9 cellular contexts compared by ENCODE assay signal in the genomic region with DNA sequence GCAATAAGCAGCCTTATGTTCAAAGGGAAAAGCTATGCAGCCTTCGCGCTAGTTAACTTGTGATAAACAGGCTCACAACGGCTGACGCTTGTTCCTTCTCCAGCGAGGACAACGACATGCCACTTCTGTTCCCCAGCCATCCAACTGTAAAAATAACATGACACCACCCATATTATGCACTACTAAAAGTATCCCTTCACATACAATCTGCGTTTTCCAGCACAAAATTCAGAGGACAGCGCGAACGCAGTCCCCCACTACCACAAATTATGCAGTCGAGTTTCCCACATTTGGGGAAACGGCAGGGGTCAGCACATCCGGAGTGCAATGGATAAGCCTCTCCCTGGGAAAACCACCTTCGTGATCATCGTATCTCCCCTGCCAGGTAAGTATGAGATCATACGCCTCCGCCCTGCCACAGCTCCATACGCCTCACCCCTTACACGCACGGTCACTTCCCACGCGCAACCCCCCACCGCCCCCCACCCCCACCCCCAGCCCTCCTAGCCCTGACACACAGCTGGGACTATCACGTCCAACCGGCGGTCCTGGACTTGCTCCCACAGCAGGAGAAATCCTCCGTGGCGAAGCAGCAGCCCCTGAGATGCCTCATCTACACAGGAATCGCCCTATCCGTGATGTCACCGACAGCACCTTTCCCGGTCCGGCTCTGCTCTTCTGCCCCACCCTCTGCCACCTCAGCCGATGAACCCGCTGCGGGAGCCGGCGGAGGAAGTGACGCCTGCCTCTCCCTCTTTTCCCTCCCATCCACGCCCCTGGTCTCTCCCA.
DNase-seq lines count a peak whose midpoint lies in the region; ATAC-seq and TF ChIP-seq lines count a peak whose summit lies in the region.
"Had no signal": no experiment of that assay in that cellular context is flagged by ENCODE, and none has a peak within 500 bp of the region (broad histone marks: within the 10 kb centered on the region; RNA-seq: fewer than 3 reads in every experiment).

No MANE protein-coding gene starts in this region.

- no peak for TF ChIP-seq POLR2A in heart left ventricle (IDR thresholded peaks at IDR 0.05)

- DNase-seq in cardiac muscle cell (ENCODE audit: low read depth in 1 of 2, low spot score in 1 of 2) = peak; percentile 31 to 58
- no peak for DNase-seq in heart left ventricle
- DNase-seq in mammary epithelial cell = peak; percentile 64
- DNase-seq in OCI-LY7 (ENCODE audit: low spot score) = no peak
- DNase-seq in NK-92 (lab: John Stamatoyannopoulos, UW; ENCODE audit: unreplicated experiment) = no peak
- no peak for DNase-seq in MV-4-11 (lab: John Stamatoyannopoulos, UW)

- TF ChIP-seq CTCF in cardiac muscle cell (IDR thresholded peaks at IDR 0.05; ENCODE audit: low read depth, low read length) = no peak
- TF ChIP-seq CTCF in heart left ventricle (IDR thresholded peaks at IDR 0.05) = no peak
- no peak for TF ChIP-seq CTCF in mammary epithelial cell (conservative IDR thresholded peaks at IDR 0.05 in 1 of 2, IDR thresholded peaks at IDR 0.05 in 1 of 2; ENCODE audit: extremely low read depth in 1 of 2, insufficient read depth in 1 of 2, low read depth in 1 of 2, low read length in 2 of 2)
- no peak for TF ChIP-seq CTCF in OCI-LY7 (conservative IDR thresholded peaks at IDR 0.05; ENCODE audit: low read length)

- 5 to 13% (median 6%) methylated on average over 31 to 40 of the region's 40 CpGs for WGBS in heart left ventricle, 4 donors
- WGBS in mammary epithelial cell (ENCODE audit: low coverage, missing lambda C conversion rate) = 44% methylated on average over 22 of the region's 40 CpGs

- H3K27me3 ChIP-seq in cardiac muscle cell (peaks cover 49% of the 10 kb centered on the region), heart left ventricle (peaks cover 13 to 65% (median 35%) of the 10 kb centered on the region in 9 donors), mammary epithelial cell (ENCODE audit: insufficient read depth, low read length) (no peaks in the 10 kb centered on the region), mucosa of rectum (ENCODE audit: control insufficient read depth in 2 of 2, insufficient read depth in 2 of 2, low read length in 2 of 2) (peaks cover 4 to 6% of the 10 kb centered on the region in 2 donors)
- H3K27me3 ChIP-seq: BLaER1 had no signal

- H3K27ac ChIP-seq in cardiac muscle cell (no peak overlapping the region), heart left ventricle (no peak overlapping the region), mammary epithelial cell (ENCODE audit: insufficient read depth, low read depth, low read length) (peak overlapping the region; percentile 42), mucosa of rectum (ENCODE audit: low read depth in 2 of 2, low read length in 2 of 2) (peak overlapping the region; percentile 59 to 64), OCI-LY7 (ENCODE audit: low read depth, low read length, poor library complexity, severe bottlenecking) (no peak overlapping the region)
- H3K27ac ChIP-seq: BLaER1 had no signal

- H2AFZ ChIP-seq in mammary epithelial cell (ENCODE audit: low read depth, low read length) (peak overlapping the region; percentile 54), OCI-LY7 (ENCODE audit: low read length) (no peak overlapping the region)

- CTCF ChIA-PET in mammary epithelial cell (lab: Charles Lee; ENCODE audit: low non-redundant PET) (no interaction called here), OCI-LY7 (lab: Charles Lee; ENCODE audit: unreplicated experiment) (no interaction called here)

- H4K20me1 ChIP-seq in mammary epithelial cell (ENCODE audit: insufficient read depth, low read length) (no peaks in the 10 kb centered on the region), OCI-LY7 (ENCODE audit: insufficient read depth, low read length) (no peaks in the 10 kb centered on the region)
- H4K20me1 ChIP-seq: BLaER1 had no signal

- H3K9me3 ChIP-seq in cardiac muscle cell (ENCODE audit: low read depth) = no peaks in the 10 kb centered on the region
- no peaks in the 10 kb centered on the region for H3K9me3 ChIP-seq in heart left ventricle
- no peaks in the 10 kb centered on the region for H3K9me3 ChIP-seq in mammary epithelial cell (replicated peaks; ENCODE audit: insufficient read depth, low read length)
- H3K9me3 ChIP-seq in mucosa of rectum (ENCODE audit: control insufficient read depth in 2 of 2, low read length in 2 of 2) = no peaks in the 10 kb centered on the region
- no peaks in the 10 kb centered on the region for H3K9me3 ChIP-seq in OCI-LY7 (ENCODE audit: low read length)
- H3K9me3 ChIP-seq: BLaER1 had no signal

- peak overlapping the region; percentile 12 for H3K4me3 ChIP-seq in cardiac muscle cell
- H3K4me3 ChIP-seq in heart left ventricle = peak overlapping the region in 2 of 12 donors; percentile 13 to 29
- H3K4me3 ChIP-seq in mammary epithelial cell (replicated peaks in 1 of 3; ENCODE audit: insufficient read depth in 1 of 3, low read depth in 2 of 3, low read length in 3 of 3) = peak overlapping the region in 1 of 3 experiments; percentile 5
- peak overlapping the region; percentile 57 to 60 for H3K4me3 ChIP-seq in mucosa of rectum (ENCODE audit: low read length in 2 of 2)
- H3K4me3 ChIP-seq in OCI-LY7 (ENCODE audit: low read depth, low read length, poor library complexity, severe bottlenecking) = no peak overlapping the region
- H3K4me3 ChIP-seq: BLaER1 had no signal

- POLR2A ChIA-PET in OCI-LY7 (lab: Charles Lee) = no interaction called here

- in situ Hi-C loops in mammary epithelial cell (cut with MboI; ENCODE audit: low sequenced_read_pairs in 2 of 2) = no loop called here

- ATAC-seq in heart left ventricle = no peak
- no peak for ATAC-seq in HG03108 (IDR thresholded peaks at IDR 0.05; ENCODE audit: unreplicated experiment)

- BruUV-seq in mammary epithelial cell (replicated peaks; lab: Mats Ljungman, UMichigan) (TSS peak; percentile 98), OCI-LY7 (replicated peaks; lab: Mats Ljungman, UMichigan) (no TSS peak)

- peak overlapping the region; percentile 55 for H3K4me2 ChIP-seq in mammary epithelial cell (ENCODE audit: insufficient read depth, low read depth, low read length)
- H3K4me2 ChIP-seq in OCI-LY7 (ENCODE audit: low read length) = no peak overlapping the region
- H3K4me2 ChIP-seq: BLaER1 had no signal

- peaks cover 6% of the 10 kb centered on the region for H3K4me1 ChIP-seq in cardiac muscle cell (ENCODE audit: low read depth)
- peaks cover 0 to 17% (median 7%) of the 10 kb centered on the region in 12 donors for H3K4me1 ChIP-seq in heart left ventricle
- H3K4me1 ChIP-seq in mammary epithelial cell (ENCODE audit: insufficient read depth, low read length) = peaks cover 20% of the 10 kb centered on the region
- peaks cover 6 to 8% of the 10 kb centered on the region in 2 donors for H3K4me1 ChIP-seq in mucosa of rectum (ENCODE audit: control insufficient read depth in 2 of 2, insufficient read depth in 2 of 2, low read length in 2 of 2)
- H3K4me1 ChIP-seq in OCI-LY7 (ENCODE audit: insufficient read depth, low read length, poor library complexity, severe bottlenecking) = no peaks in the 10 kb centered on the region
- H3K4me1 ChIP-seq: BLaER1 had no signal

- no peaks in the 10 kb centered on the region for H3K79me2 ChIP-seq in mammary epithelial cell (ENCODE audit: insufficient read depth, low read length)
- no peaks in the 10 kb centered on the region for H3K79me2 ChIP-seq in OCI-LY7 (ENCODE audit: insufficient read depth, low read depth, low read length)

- intact Hi-C loops in heart left ventricle (cut with DNase I) = no loop called here
- intact Hi-C loops in mammary epithelial cell (cut with micrococcal nuclease) = no loop called here
- intact Hi-C loops in OCI-LY7 (cut with micrococcal nuclease; ENCODE audit: unreplicated experiment) = no loop called here

- no peaks in the 10 kb centered on the region for H3K36me3 ChIP-seq in cardiac muscle cell
- H3K36me3 ChIP-seq in heart left ventricle = no peaks in the 10 kb centered on the region
- no peaks in the 10 kb centered on the region for H3K36me3 ChIP-seq in mammary epithelial cell (ENCODE audit: insufficient read depth, low read length)
- no peaks in the 10 kb centered on the region for H3K36me3 ChIP-seq in mucosa of rectum (ENCODE audit: control insufficient read depth in 2 of 2, insufficient read depth in 2 of 2, low read length in 2 of 2)
- no peaks in the 10 kb centered on the region for H3K36me3 ChIP-seq in OCI-LY7 (ENCODE audit: insufficient read depth, low read length)
- H3K36me3 ChIP-seq: BLaER1 had no signal

- dilution Hi-C loops in mammary epithelial cell (cut with HindIII; ENCODE audit: low sequenced_read_pairs) = no loop called here

- H3K9ac ChIP-seq in mammary epithelial cell (ENCODE audit: insufficient read depth, low read length) (no peak overlapping the region), mucosa of rectum (ENCODE audit: low read depth in 1 of 2, low read length in 2 of 2) (peak overlapping the region; percentile 3 to 58)
- H3K9ac ChIP-seq: BLaER1 had no signal

- no peaks in the 10 kb centered on the region for H3K9me2 ChIP-seq in OCI-LY7 (ENCODE audit: insufficient read depth, low read length)

Comparison
In these comparisons a context has a peak if more than half of its experiments do, and no peak if none do; other contexts are left out.
1. DNase-seq: peak in cardiac muscle cell (2 of 2) and mammary epithelial cell (single experiment); none in heart left ventricle (0 of 5), OCI-LY7 (single experiment), NK-92 (single experiment) and MV-4-11 (single experiment).
2. H3K27ac ChIP-seq: peak in mammary epithelial cell (single experiment) and mucosa of rectum (2 of 2); none in cardiac muscle cell (single experiment), heart left ventricle (0 of 12) and OCI-LY7 (single experiment).